8 cellular contexts compared by ENCODE assay signal in the genomic region with DNA sequence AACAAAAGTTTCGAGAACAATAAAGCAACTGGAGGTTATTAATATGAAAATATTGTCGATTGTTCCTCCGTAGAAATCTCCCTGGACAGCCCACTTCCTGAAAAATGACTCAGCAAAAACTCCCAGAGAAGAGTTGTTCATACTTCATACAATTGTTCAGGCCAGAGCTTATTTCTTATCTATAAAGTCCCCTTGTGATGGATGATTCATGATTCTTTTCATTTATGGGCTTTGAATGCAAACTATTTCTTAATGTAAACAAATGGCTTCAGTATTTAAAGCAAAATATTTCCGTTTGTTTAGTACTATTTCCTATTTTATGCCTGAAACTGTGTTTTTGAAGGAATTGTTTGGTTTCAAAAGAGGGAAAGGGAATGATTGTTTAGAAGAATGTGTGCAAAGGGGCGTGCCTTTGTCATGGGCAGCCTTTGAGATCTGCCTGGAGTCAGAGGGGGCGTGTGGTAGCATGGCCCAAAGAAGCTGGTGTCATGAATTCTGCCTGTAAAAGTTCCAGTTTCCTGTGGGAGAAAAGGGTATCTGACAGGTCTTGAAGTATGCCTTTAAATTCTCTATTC. TPM values are rescaled to one million over a fixed set of nuclear protein-coding genes. Genes with fewer than 3 reads are reported as not detected.
DNase-seq lines count a peak whose midpoint lies in the region; ATAC-seq and TF ChIP-seq lines count a peak whose summit lies in the region.

No MANE protein-coding gene starts in this region.

- no peak overlapping the region for H3K4me3 Mint-ChIP-seq in CD4-positive, CD25-positive, alpha-beta regulatory T cell

- DNase-seq in CD4-positive, CD25-positive, alpha-beta regulatory T cell, result peak in 1 of 3 donors; percentile 27
- DNase-seq in Kasumi-1 (lab: John Stamatoyannopoulos, UW), result peak; percentile 68 to 70
- DNase-seq in cardiac fibroblast (ENCODE audit: low read depth in 2 of 2), result peak; percentile 91 to 94
- DNase-seq in myocyte (ENCODE audit: low read depth), result peak; percentile 47
- DNase-seq in ecto neural progenitor cell (ENCODE audit: low spot score), result no peak
- no peak for DNase-seq in NCI-H524 (lab: John Stamatoyannopoulos, UW)

- H3K9me3 ChIP-seq in CD4-positive, CD25-positive, alpha-beta regulatory T cell (ENCODE audit: control insufficient read depth in 2 of 2, low read length in 2 of 2), result no peaks in the 10 kb centered on the region

- no peaks in the 10 kb centered on the region for H3K4me1 ChIP-seq in CD4-positive, CD25-positive, alpha-beta regulatory T cell (ENCODE audit: control insufficient read depth, insufficient read depth, low read length, poor library complexity, severe bottlenecking)

- H3K27ac Mint-ChIP-seq in CD4-positive, CD25-positive, alpha-beta regulatory T cell, result peak overlapping the region; percentile 8 to 87 (median 69)

- H3K9me3 Mint-ChIP-seq in CD4-positive, CD25-positive, alpha-beta regulatory T cell, result peaks cover 0 to 2% (median 0%) of the 10 kb centered on the region in 7 donors

- H3K27ac ChIP-seq in CD4-positive, CD25-positive, alpha-beta regulatory T cell (ENCODE audit: insufficient read depth, low read length, poor library complexity, severe bottlenecking), result no peak overlapping the region

- no peak overlapping the region for H3K4me3 ChIP-seq in CD4-positive, CD25-positive, alpha-beta regulatory T cell (ENCODE audit: low read depth, low read length)
- no peak overlapping the region for H3K4me3 ChIP-seq in cardiac fibroblast (replicated peaks in 1 of 2; ENCODE audit: low read depth in 2 of 2, low read length in 2 of 2)

- ATAC-seq in CD4-positive, CD25-positive, alpha-beta regulatory T cell (ENCODE audit: low read depth in 2 of 2), result no peak
- no peak for ATAC-seq in HG02763 (IDR thresholded peaks at IDR 0.05; ENCODE audit: unreplicated experiment)
- ATAC-seq in HG02973 (IDR thresholded peaks at IDR 0.05; ENCODE audit: unreplicated experiment), result no peak

- no peaks in the 10 kb centered on the region for H3K36me3 Mint-ChIP-seq in CD4-positive, CD25-positive, alpha-beta regulatory T cell

- peaks cover 5% of the 10 kb centered on the region for H3K27me3 Mint-ChIP-seq in CD4-positive, CD25-positive, alpha-beta regulatory T cell

- peaks cover 8 to 25% (median 10%) of the 10 kb centered on the region in 4 donors for H3K4me1 Mint-ChIP-seq in CD4-positive, CD25-positive, alpha-beta regulatory T cell

- H3K27me3 ChIP-seq in CD4-positive, CD25-positive, alpha-beta regulatory T cell (ENCODE audit: control insufficient read depth, insufficient read depth, low read length), result no peaks in the 10 kb centered on the region

- no peak for TF ChIP-seq CTCF in cardiac fibroblast (IDR thresholded peaks at IDR 0.05; ENCODE audit: low read depth, low read length)

- no peaks in the 10 kb centered on the region for H3K36me3 ChIP-seq in CD4-positive, CD25-positive, alpha-beta regulatory T cell (ENCODE audit: control insufficient read depth, insufficient read depth, low read length)

RNA-seq across cellular contexts. Expression of gene EXOC6, which starts 26.2 kb away (rescaled TPM):
- 16.9 TPM for total RNA-seq in CD4-positive, CD25-positive, alpha-beta regulatory T cell
- polyA plus RNA-seq in CD4-positive, CD25-positive, alpha-beta regulatory T cell, result 10 to 100 TPM in 2 of 4 donors, 1 to 10 TPM in 2; 7.5 to 10.7 (median 9.9) TPM
- 16.1 and 40.7 TPM in 2 replicates for total RNA-seq in myocyte
- 4.6 TPM for polyA plus RNA-seq in myocyte (2012)

Comparison
In these comparisons a context has a peak if more than half of its experiments do, and no peak if none do; other contexts are left out.
1. DNase-seq: peak in Kasumi-1 (2 of 2), cardiac fibroblast (2 of 2) and myocyte (single experiment); none in ecto neural progenitor cell (single experiment) and NCI-H524 (0 of 2).